ENCODE assay signal across 1 cellular context in genomic region chr3:4744405-4745239, GRCh38.
TF ChIP-seq lines count a peak whose summit lies in the region.

No MANE protein-coding gene starts in this region.

TF ChIP-seq in HepG2, 621 proteins besides CTCF, POLR2A, EP300 and RAD21 (continues in another document):
- TF ChIP-seq RERE (CRISPR knock-in tag; IDR thresholded peaks at IDR 0.05; ENCODE audit: low read depth) (peak; percentile 87), CEBPG (CRISPR knock-in tag; IDR thresholded peaks at IDR 0.05) (peak; percentile 58), PHF20 (CRISPR knock-in tag; IDR thresholded peaks at IDR 0.05) (no peak), ARID3A (IDR thresholded peaks at IDR 0.05; ENCODE audit: low read depth, low read length) (peak; percentile 24; the same call in 1 of the 2 replicates), ZFP37 (CRISPR knock-in tag; IDR thresholded peaks at IDR 0.05; ENCODE audit: borderline replicate concordance) (no peak), ASH2L (IDR thresholded peaks at IDR 0.05; ENCODE audit: insufficient read length, low read depth, low read length) (no peak), HDAC1 (CRISPR knock-in tag; IDR thresholded peaks at IDR 0.05) (peak; percentile 67), HNRNPUL1 (IDR thresholded peaks at IDR 0.05; ENCODE audit: low read depth, low read length) (no peak), RXRB (CRISPR knock-in tag; IDR thresholded peaks at IDR 0.05; ENCODE audit: borderline replicate concordance) (peak; percentile 84), TARDBP (CRISPR knock-in tag; IDR thresholded peaks at IDR 0.05) (peak; percentile 65; the same call in 1 of the 2 replicates), ZBTB37 (CRISPR knock-in tag; IDR thresholded peaks at IDR 0.05) (peak; percentile 94), RARA (CRISPR knock-in tag; IDR thresholded peaks at IDR 0.05) (peak; percentile 84), ZFP36L1 (CRISPR knock-in tag; IDR thresholded peaks at IDR 0.05) (peak; percentile 88; the same call in 1 of the 2 replicates), ARID4A (CRISPR knock-in tag; IDR thresholded peaks at IDR 0.05; ENCODE audit: borderline replicate concordance) (peak; percentile 38; the same call in 1 of the 2 replicates), NR2F2 (IDR thresholded peaks at IDR 0.05; ENCODE audit: borderline replicate concordance, low read depth) (peak; percentile 87), MAX (IDR thresholded peaks at IDR 0.05) (peak; percentile 31; the same call in 1 of the 2 replicates), SKI (IDR thresholded peaks at IDR 0.05; ENCODE audit: partially characterized antibody) (peak; percentile 34), ZNF746 (CRISPR knock-in tag; IDR thresholded peaks at IDR 0.05) (peak; percentile 91; the same call in 1 of the 2 replicates), ZNF891 (CRISPR knock-in tag; IDR thresholded peaks at IDR 0.05) (no peak), ZNF878 (CRISPR knock-in tag; IDR thresholded peaks at IDR 0.05) (peak; percentile 86), RBM22 (optimal IDR thresholded peaks at IDR 0.05; ENCODE audit: low read length) (no peak), ZMYM4 (CRISPR knock-in tag; IDR thresholded peaks at IDR 0.05) (peak; percentile 69), CBX1 (IDR thresholded peaks at IDR 0.05; ENCODE audit: low read depth) (no peak), ZSCAN20 (CRISPR knock-in tag; IDR thresholded peaks at IDR 0.05; ENCODE audit: borderline replicate concordance) (no peak), ZSCAN31 (CRISPR knock-in tag; IDR thresholded peaks at IDR 0.05; ENCODE audit: low read depth) (0 out of 2 replicates have a peak, but pooled peaks have one; percentile 6), ZNF747 (CRISPR knock-in tag; IDR thresholded peaks at IDR 0.05; ENCODE audit: borderline replicate concordance) (peak; percentile 51; the same call in 1 of the 2 replicates), E2F2 (CRISPR knock-in tag; IDR thresholded peaks at IDR 0.05; ENCODE audit: borderline replicate concordance) (no peak), ZGPAT (CRISPR knock-in tag; IDR thresholded peaks at IDR 0.05) (peak; percentile 65; the same call in 1 of the 2 replicates), FOXP4 (CRISPR knock-in tag; IDR thresholded peaks at IDR 0.05) (peak; percentile 89), ZNF709 (CRISPR knock-in tag; IDR thresholded peaks at IDR 0.05) (no peak), BRF2 (CRISPR knock-in tag; IDR thresholded peaks at IDR 0.05) (0 out of 2 replicates have a peak, but pooled peaks have one; percentile 48), ZBTB26 (CRISPR knock-in tag; IDR thresholded peaks at IDR 0.05; ENCODE audit: borderline replicate concordance) (peak; percentile 91), ZNF484 (CRISPR knock-in tag; IDR thresholded peaks at IDR 0.05; ENCODE audit: borderline replicate concordance, low read depth) (no peak), GPN1 (CRISPR knock-in tag; IDR thresholded peaks at IDR 0.05; ENCODE audit: borderline replicate concordance) (no peak), ZNF263 (CRISPR knock-in tag; IDR thresholded peaks at IDR 0.05) (no peak), ATF4 (CRISPR knock-in tag; IDR thresholded peaks at IDR 0.05) (0 out of 4 replicates have a peak, but pooled peaks of 1 of the 2 experiments have one; percentile 22), KAT7 (CRISPR knock-in tag; IDR thresholded peaks at IDR 0.05; ENCODE audit: borderline replicate concordance) (0 out of 2 replicates have a peak, but pooled peaks have one; percentile 16)
